12 cellular contexts compared by ENCODE assay signal in the genomic region with DNA sequence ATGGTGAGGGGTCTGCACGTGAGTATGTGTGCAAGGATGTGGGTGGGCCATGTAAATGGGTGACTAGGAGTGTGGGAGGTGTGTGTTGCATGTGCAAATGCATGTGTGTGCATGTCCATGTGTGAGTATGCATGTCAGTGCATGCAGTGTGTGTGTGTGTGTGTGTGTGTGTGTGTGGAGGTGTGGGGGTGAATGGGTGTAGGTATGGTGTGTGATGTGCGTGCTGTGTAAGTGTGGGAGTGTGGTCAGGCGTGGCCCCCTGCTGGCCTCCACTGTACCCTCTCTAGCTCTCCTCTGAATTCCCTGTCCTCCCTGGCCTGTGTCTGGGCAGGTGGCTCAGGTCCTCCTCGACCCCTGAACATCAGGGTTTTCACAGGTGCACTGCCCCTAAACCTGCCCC.
DNase-seq lines count a peak whose midpoint lies in the region; ATAC-seq and TF ChIP-seq lines count a peak whose summit lies in the region.
"Had no signal": no experiment of that assay in that cellular context is flagged by ENCODE, and none has a peak within 500 bp of the region (broad histone marks: within the 10 kb centered on the region; RNA-seq: fewer than 3 reads in every experiment).

No MANE protein-coding gene starts in this region.

- peak overlapping the region; percentile 66 for H3K23ac ChIP-seq in neuronal stem cell (ENCODE audit: low read depth, low read length, poor library complexity)

- peak overlapping the region; percentile 53 for H3K9ac ChIP-seq in neuronal stem cell (ENCODE audit: low read depth, low read length, poor library complexity)
- H3K9ac ChIP-seq: KMS-11 had no signal

- no peak overlapping the region for H3K14ac ChIP-seq in neuronal stem cell (ENCODE audit: low read length)

- H3K9me3 ChIP-seq in neuronal stem cell (replicated peaks in 1 of 2; ENCODE audit: control insufficient read depth in 2 of 2, insufficient read depth in 1 of 2, low read depth in 1 of 2, low read length in 2 of 2) (no peaks in the 10 kb centered on the region), OCI-LY7 (ENCODE audit: low read length) (no peaks in the 10 kb centered on the region), gastrocnemius medialis (no peaks in the 10 kb centered on the region)
- H3K9me3 ChIP-seq: psoas muscle had no signal

- CTCF ChIA-PET in OCI-LY7 (lab: Charles Lee; ENCODE audit: unreplicated experiment) = no interaction called here

- POLR2A ChIA-PET in OCI-LY7 (lab: Charles Lee) = interaction anchor here (0.7 kb wide), 1 partner anchor 1746 kb away, joined by 3 read pairs; no protein-coding TSS in a partner anchor

- peak; percentile 12 for ATAC-seq in esophagus mucosa
- ATAC-seq in gastrocnemius medialis = no peak
- ATAC-seq: psoas muscle, T-cell had no signal

- peak overlapping the region; percentile 66 for H3K27ac ChIP-seq in neuronal stem cell (replicated peaks; ENCODE audit: low read length)
- no peak overlapping the region for H3K27ac ChIP-seq in OCI-LY7 (ENCODE audit: low read depth, low read length, poor library complexity, severe bottlenecking)
- H3K27ac ChIP-seq in gastrocnemius medialis = no peak overlapping the region
- H3K27ac ChIP-seq: coronary artery, KMS-11, psoas muscle had no signal

- H2AFZ ChIP-seq in neuronal stem cell (ENCODE audit: low read length) (no peak overlapping the region), OCI-LY7 (ENCODE audit: low read length) (no peak overlapping the region)

- DNase-seq in DMS 273 treated with DMSO at 0.1 percent for 48 hours (lab: John Stamatoyannopoulos, UW) (peak; percentile 23), NCI-H82 (lab: John Stamatoyannopoulos, UW) (peak; percentile 70), neuronal stem cell (ENCODE audit: low spot score) (no peak), OCI-LY7 (ENCODE audit: low spot score) (no peak), gastrocnemius medialis (no peak)
- no peak for DNase-seq in activated CD4-positive, alpha-beta T cell treated with anti-CD3 and anti-CD28 coated beads for 4 hours
- DNase-seq in activated naive CD4-positive, alpha-beta T cell (lab: John Stamatoyannopoulos, UW) = no peak
- DNase-seq: psoas muscle, T-cell had no signal

- H2BK12ac ChIP-seq in neuronal stem cell (ENCODE audit: low read length) = peak overlapping the region; percentile 91

- H3K27me3 ChIP-seq in neuronal stem cell (ENCODE audit: control insufficient read depth in 3 of 3, insufficient read depth in 3 of 3, low read depth in 1 of 3, low read length in 3 of 3) = no peaks in the 10 kb centered on the region
- H3K27me3 ChIP-seq in gastrocnemius medialis = no peaks in the 10 kb centered on the region

- TF ChIP-seq CTCF in OCI-LY7 (conservative IDR thresholded peaks at IDR 0.05; ENCODE audit: low read length) (no peak), gastrocnemius medialis (IDR thresholded peaks at IDR 0.05 in 4 of 5, conservative IDR thresholded peaks at IDR 0.05 in 1 of 5) (no peak)

- H3K4me3 ChIP-seq in neuronal stem cell (ENCODE audit: low read length in 2 of 2) (peak overlapping the region in 1 of 2 donors; percentile 4), OCI-LY7 (ENCODE audit: low read depth, low read length, poor library complexity, severe bottlenecking) (no peak overlapping the region), gastrocnemius medialis (no peak overlapping the region)
- H3K4me3 ChIP-seq: coronary artery, psoas muscle had no signal

- H2BK15ac ChIP-seq in neuronal stem cell (ENCODE audit: low read length) = no peak overlapping the region

- no peak overlapping the region for H3K4me2 ChIP-seq in neuronal stem cell (ENCODE audit: insufficient read depth, low read length, poor library complexity, severe bottlenecking)
- H3K4me2 ChIP-seq in OCI-LY7 (ENCODE audit: low read length) = no peak overlapping the region
- H3K4me2 ChIP-seq: KMS-11 had no signal

- H3K79me2 ChIP-seq in OCI-LY7 (ENCODE audit: insufficient read depth, low read depth, low read length) = no peaks in the 10 kb centered on the region

- H4K91ac ChIP-seq in neuronal stem cell (ENCODE audit: low read depth, low read length, poor library complexity) = no peak overlapping the region

- BruUV-seq in OCI-LY7 (replicated peaks; lab: Mats Ljungman, UMichigan) = no TSS peak

- intact Hi-C loops in OCI-LY7 (cut with micrococcal nuclease; ENCODE audit: unreplicated experiment) = no loop called here
- intact Hi-C loops in gastrocnemius medialis (cut with DNase I; ENCODE audit: low total_unique reads) = no loop called here

- H3K9me2 ChIP-seq in OCI-LY7 (ENCODE audit: insufficient read depth, low read length) = no peaks in the 10 kb centered on the region

- H3K4ac ChIP-seq in neuronal stem cell (ENCODE audit: low read length) = peak overlapping the region; percentile 13

- no peak for TF ChIP-seq POLR2A in gastrocnemius medialis (IDR thresholded peaks at IDR 0.05)

- no peaks in the 10 kb centered on the region for H4K20me1 ChIP-seq in OCI-LY7 (ENCODE audit: insufficient read depth, low read length)

- peaks cover 0 to 29% of the 10 kb centered on the region in 2 donors for H3K4me1 ChIP-seq in neuronal stem cell (ENCODE audit: control insufficient read depth in 2 of 2, insufficient read depth in 1 of 2, low read depth in 1 of 2, low read length in 2 of 2)
- no peaks in the 10 kb centered on the region for H3K4me1 ChIP-seq in OCI-LY7 (ENCODE audit: insufficient read depth, low read length, poor library complexity, severe bottlenecking)
- no peaks in the 10 kb centered on the region for H3K4me1 ChIP-seq in gastrocnemius medialis
- H3K4me1 ChIP-seq: psoas muscle had no signal

- peak overlapping the region; percentile 33 for H3K18ac ChIP-seq in neuronal stem cell (ENCODE audit: low read length)

- H3K36me3 ChIP-seq in neuronal stem cell (replicated peaks in 1 of 2; ENCODE audit: control insufficient read depth in 2 of 2, insufficient read depth in 2 of 2, low read length in 2 of 2) (no peaks in the 10 kb centered on the region), OCI-LY7 (ENCODE audit: insufficient read depth, low read length) (no peaks in the 10 kb centered on the region), gastrocnemius medialis (no peaks in the 10 kb centered on the region)

- H2AK5ac ChIP-seq in neuronal stem cell (ENCODE audit: low read depth, low read length) = peak overlapping the region; percentile 67

- in situ Hi-C loops in gastrocnemius medialis (cut with MboI; ENCODE audit: low sequenced_read_pairs in 4 of 4) = loop anchor here in 1 of 4 donors (25.0 kb wide), 1 partner anchor 202 kb away; no protein-coding TSS in a partner anchor

- no peaks in the 10 kb centered on the region for H3K79me1 ChIP-seq in neuronal stem cell (ENCODE audit: low read depth, low read length)

- no CpG with 5 or more reads among the region's 4 CpGs for WGBS in neuronal stem cell (ENCODE audit: extremely low coverage in 2 of 2, insufficient read length in 2 of 2, insufficient replicate concordance in 1 of 2), 2 donors

- H2BK5ac ChIP-seq in neuronal stem cell (ENCODE audit: low read length) = peak overlapping the region; percentile 54

- peak overlapping the region; percentile 78 for H4K8ac ChIP-seq in neuronal stem cell (ENCODE audit: low read depth, low read length)

- H2BK120ac ChIP-seq in neuronal stem cell (ENCODE audit: low read depth, low read length) = peak overlapping the region; percentile 21

Comparison
In these comparisons a context has a peak if more than half of its experiments do, and no peak if none do; other contexts are left out.
1. DNase-seq: peak in DMS 273 treated with DMSO at 0.1 percent for 48 hours (single experiment) and NCI-H82 (single experiment); none in neuronal stem cell (single experiment), OCI-LY7 (single experiment), activated CD4-positive, alpha-beta T cell treated with anti-CD3 and anti-CD28 coated beads for 4 hours (0 of 2), activated naive CD4-positive, alpha-beta T cell (0 of 4) and gastrocnemius medialis (0 of 2).